ENCODE assay signal across 12 cellular contexts in genomic region chr5:60698316-60698715, GRCh38. TPM values are rescaled to one million over a fixed set of nuclear protein-coding genes. Genes with fewer than 3 reads are reported as not detected.
DNase-seq lines count a peak whose midpoint lies in the region; TF ChIP-seq lines count a peak whose summit lies in the region.
"Had no signal": no experiment of that assay in that cellular context is flagged by ENCODE, and none has a peak within 500 bp of the region (broad histone marks: within the 10 kb centered on the region; RNA-seq: fewer than 3 reads in every experiment).

No MANE protein-coding gene starts in this region.

- peaks cover 55% of the 10 kb centered on the region for H3K79me2 ChIP-seq in hepatocyte

- H3K27me3 ChIP-seq in A673 (replicated peaks; ENCODE audit: insufficient read depth, low read depth, low read length, poor library complexity): no peaks in the 10 kb centered on the region
- no peaks in the 10 kb centered on the region for H3K27me3 ChIP-seq in hepatocyte
- no peaks in the 10 kb centered on the region for H3K27me3 ChIP-seq in Peyer's patch

- no peak overlapping the region for H2AFZ ChIP-seq in hepatocyte

- no peaks in the 10 kb centered on the region for H3K9me3 ChIP-seq in A673 (ENCODE audit: low read depth, low read length, poor library complexity, severe bottlenecking)
- no peaks in the 10 kb centered on the region for H3K9me3 ChIP-seq in SK-N-MC (ENCODE audit: low read depth, low read length)
- no peaks in the 10 kb centered on the region for H3K9me3 ChIP-seq in hepatocyte (ENCODE audit: low read depth)
- no peaks in the 10 kb centered on the region for H3K9me3 ChIP-seq in Peyer's patch

- peaks cover 27% of the 10 kb centered on the region for H3K4me1 ChIP-seq in A673 (ENCODE audit: insufficient read depth, low read length, poor library complexity, severe bottlenecking)
- peaks cover 4% of the 10 kb centered on the region for H3K4me1 ChIP-seq in hepatocyte (ENCODE audit: insufficient read depth)
- no peaks in the 10 kb centered on the region for H3K4me1 ChIP-seq in Peyer's patch

- H3K27ac ChIP-seq in A673 (ENCODE audit: low read depth, low read length, poor library complexity, severe bottlenecking) (no peak overlapping the region), SK-N-MC (no peak overlapping the region), hepatocyte (no peak overlapping the region), Peyer's patch (no peak overlapping the region)

- BruUV-seq in A673 (replicated peaks; lab: Mats Ljungman, UMichigan) (no TSS peak), Calu3 (replicated peaks; lab: Mats Ljungman, UMichigan) (no TSS peak)

- CTCF ChIA-PET in A673 (lab: Charles Lee): interaction anchor here (0.6 kb wide), 1 partner anchor 146 kb away, joined by 3 read pairs; the partner anchor contains the start of gene ELOVL7
- CTCF ChIA-PET in Calu3 (lab: Charles Lee): interaction anchor here (0.7 to 2.5 kb wide), 5 partner anchors 11 to 1115 kb away, joined by 3 to 16 read pairs (median 3); no protein-coding TSS in a partner anchor

- no peak for TF ChIP-seq CTCF in A673 (conservative IDR thresholded peaks at IDR 0.05; ENCODE audit: low read depth, low read length)
- no peak for TF ChIP-seq CTCF in Calu3 (IDR thresholded peaks at IDR 0.05; ENCODE audit: unreplicated experiment)
- TF ChIP-seq CTCF in hepatocyte (IDR thresholded peaks at IDR 0.05; ENCODE audit: poor library complexity): no peak
- no peak for TF ChIP-seq CTCF in Peyer's patch (IDR thresholded peaks at IDR 0.05)

- TF ChIP-seq POLR2A in Peyer's patch (IDR thresholded peaks at IDR 0.05): no peak

- H4K20me1 ChIP-seq in hepatocyte (ENCODE audit: insufficient read depth, poor library complexity, severe bottlenecking): no peaks in the 10 kb centered on the region

- no peak overlapping the region for H3K9ac ChIP-seq in SK-N-MC (ENCODE audit: insufficient read length)

- H3K36me3 ChIP-seq in A673 (ENCODE audit: insufficient read depth, low read length, poor library complexity, severe bottlenecking) (no peaks in the 10 kb centered on the region), SK-N-MC (ENCODE audit: insufficient read depth, low read length) (peaks cover 33% of the 10 kb centered on the region), hepatocyte (replicated peaks; ENCODE audit: insufficient read depth, low read depth) (no peaks in the 10 kb centered on the region), Peyer's patch (no peaks in the 10 kb centered on the region)

- H3K4me3 Mint-ChIP-seq in Calu3 (ENCODE audit: low read depth, unreplicated experiment): peak overlapping the region; percentile 94

- H3K27me3 Mint-ChIP-seq in Calu3 (ENCODE audit: unreplicated experiment): no peaks in the 10 kb centered on the region

- peaks cover 2% of the 10 kb centered on the region for H3K9me3 Mint-ChIP-seq in Calu3 (ENCODE audit: low read depth, unreplicated experiment)

- no peak for DNase-seq in A673 (ENCODE audit: low spot score)
- no peak for DNase-seq in Calu3
- DNase-seq in SK-N-MC (ENCODE audit: low read depth, low spot score): no peak
- no peak for DNase-seq in hepatocyte (ENCODE audit: low spot score)
- DNase-seq in GM19238 (ENCODE audit: insufficient read length, low spot score): no peak
- DNase-seq in GM03348 (ENCODE audit: low spot score): no peak
- no peak for DNase-seq in Peyer's patch
- no peak for DNase-seq in NCI-H345 (lab: John Stamatoyannopoulos, UW)
- DNase-seq: activated T-cell treated with anti-CD3 and anti-CD28 coated beads for 4 hours; NCI-H1930; stimulated activated CD4-positive, alpha-beta T cell treated with anti-CD3 and anti-CD28 coated beads, Interleukin-4, amount 100 ng/mL, for 24 hours; T1000 had no signal

- no peaks in the 10 kb centered on the region for H3K9me2 ChIP-seq in hepatocyte (replicated peaks; ENCODE audit: insufficient read depth)

- H3K36me3 Mint-ChIP-seq in Calu3 (ENCODE audit: insufficient read depth, unreplicated experiment): peaks cover 44% of the 10 kb centered on the region

- peaks cover 62% of the 10 kb centered on the region for H3K4me1 Mint-ChIP-seq in Calu3 (ENCODE audit: low read depth, unreplicated experiment)

- 95% methylated on average over 5 of the region's 5 CpGs for WGBS in hepatocyte (ENCODE audit: low lambda C conversion rate, missing lambda C conversion rate)

- H3K4me3 ChIP-seq in A673 (ENCODE audit: low read depth, low read length, poor library complexity, severe bottlenecking) (peak overlapping the region; percentile 77), SK-N-MC (peak overlapping the region; percentile 100), hepatocyte (no peak overlapping the region), Peyer's patch (no peak overlapping the region)

- POLR2A ChIA-PET in A673 (lab: Charles Lee; ENCODE audit: low non-redundant PET): no interaction called here

- intact Hi-C loops in A673 (cut with micrococcal nuclease; ENCODE audit: unreplicated experiment) (no loop called here), Calu3 (cut with micrococcal nuclease; ENCODE audit: unreplicated experiment) (no loop called here)

- peak overlapping the region; percentile 93 for H3K27ac Mint-ChIP-seq in Calu3 (ENCODE audit: unreplicated experiment)

- peak overlapping the region; percentile 79 for H3K4me2 ChIP-seq in hepatocyte

RNA-seq across cellular contexts. Expression of gene DEPDC1B, which starts 1.6 kb away (rescaled TPM):
- total RNA-seq in A673 (2021): 32.8 and 34.9 TPM in 2 replicates
- total RNA-seq in Calu3 (2022): 63.1 and 80.7 TPM in 2 replicates
- total RNA-seq in hepatocyte: 27.5 and 37.3 TPM in 2 replicates
- 9.0 and 10.7 TPM in 2 replicates for polyA plus RNA-seq in hepatocyte
- total RNA-seq in Peyer's patch: 10 to 100 TPM; 10.5 to 13.2 (median 11.2) TPM

Comparison
In these comparisons a context has a peak if more than half of its experiments do, and no peak if none do; other contexts are left out.
1. H3K4me3 ChIP-seq: peak in A673 (single experiment) and SK-N-MC (single experiment); none in hepatocyte (single experiment) and Peyer's patch (0 of 4).